ENCODE assay signal across 10 cellular contexts in genomic region chr9:98142182-98142924, GRCh38. TPM values are rescaled to one million over a fixed set of nuclear protein-coding genes. Genes with fewer than 3 reads are reported as not detected.
DNase-seq lines count a peak whose midpoint lies in the region; ATAC-seq and TF ChIP-seq lines count a peak whose summit lies in the region.
"Had no signal": no experiment of that assay in that cellular context is flagged by ENCODE, and none has a peak within 500 bp of the region (broad histone marks: within the 10 kb centered on the region; RNA-seq: fewer than 3 reads in every experiment).

No MANE protein-coding gene starts in this region.

- no peak overlapping the region for H3K27ac ChIP-seq in body of pancreas
- peak overlapping the region; percentile 40 to 58 for H3K27ac ChIP-seq in liver (ENCODE audit: low read depth in 1 of 2, low read length in 2 of 2)
- H3K27ac ChIP-seq in transverse colon = peak overlapping the region; percentile 83 to 91 (median 85)

- H3K9me3 ChIP-seq in body of pancreas (no peaks in the 10 kb centered on the region), liver (ENCODE audit: control insufficient read depth in 4 of 4, low read length in 3 of 4) (no peaks in the 10 kb centered on the region), transverse colon (no peaks in the 10 kb centered on the region)

- H3K4me1 ChIP-seq in body of pancreas = peaks cover 14% of the 10 kb centered on the region
- peaks cover 12 to 46% (median 36%) of the 10 kb centered on the region in 4 donors for H3K4me1 ChIP-seq in liver (ENCODE audit: control insufficient read depth in 4 of 4, insufficient read depth in 4 of 4, low read length in 3 of 4)
- H3K4me1 ChIP-seq in transverse colon = peaks cover 28 to 52% (median 37%) of the 10 kb centered on the region in 4 donors

- peak; percentile 16 for ATAC-seq in body of pancreas
- ATAC-seq in GM21390 (IDR thresholded peaks at IDR 0.05; ENCODE audit: unreplicated experiment) = no peak
- ATAC-seq in HG03135 (IDR thresholded peaks at IDR 0.05; ENCODE audit: unreplicated experiment) = no peak

- DNase-seq in NOMO-1 treated with DMSO at 0.1 percent for 48 hours (lab: John Stamatoyannopoulos, UW; ENCODE audit: unreplicated experiment) (peak; percentile 2), NOMO-1 treated with dmso at 0.1 percent for 144 hours (lab: John Stamatoyannopoulos, UW; ENCODE audit: unreplicated experiment) (no peak), body of pancreas (peak; percentile 14 to 44 (median 22)), transverse colon (peak; percentile 93), posterior vena cava (ENCODE audit: low spot score) (no peak)
- DNase-seq: 8988T, DMS79 had no signal

- no peaks in the 10 kb centered on the region for H3K36me3 ChIP-seq in body of pancreas (replicated peaks in 1 of 2; ENCODE audit: insufficient read depth in 1 of 2, low read depth in 2 of 2)
- no peaks in the 10 kb centered on the region for H3K36me3 ChIP-seq in liver (ENCODE audit: control insufficient read depth in 4 of 4, insufficient read depth in 3 of 4, low read depth in 1 of 4, low read length in 3 of 4)
- H3K36me3 ChIP-seq in transverse colon = no peaks in the 10 kb centered on the region

- H3K9ac ChIP-seq in liver (ENCODE audit: low read depth in 1 of 2, low read length in 2 of 2) = no peak overlapping the region

- H3K27me3 ChIP-seq in body of pancreas (no peaks in the 10 kb centered on the region), liver (ENCODE audit: control insufficient read depth in 4 of 4, insufficient read depth in 4 of 4, low read length in 3 of 4) (no peaks in the 10 kb centered on the region), transverse colon (no peaks in the 10 kb centered on the region)

- TF ChIP-seq EP300 in transverse colon (IDR thresholded peaks at IDR 0.05; ENCODE audit: low read depth) = peak; percentile 27

- TF ChIP-seq RAD21 in liver (IDR thresholded peaks at IDR 0.05) = peak; percentile 47 to 61

- WGBS in body of pancreas, 2 donors = 69 to 84% methylated on average over 12 of the region's 13 CpGs
- 38% methylated on average over 13 of the region's 13 CpGs for WGBS in liver
- WGBS in transverse colon (ENCODE audit: low coverage in 1 of 2), 2 donors = 40 to 42% methylated on average over 4 to 13 of the region's 13 CpGs

- TF ChIP-seq CTCF in body of pancreas (IDR thresholded peaks at IDR 0.05) (no peak), liver (IDR thresholded peaks at IDR 0.05; ENCODE audit: low read depth, low read length, missing input control) (no peak), transverse colon (IDR thresholded peaks at IDR 0.05) (peak in 1 of 5 experiments; percentile 36)

- intact Hi-C loops in body of pancreas (cut with DNase I) = no loop called here
- intact Hi-C loops in transverse colon (cut with DNase I; ENCODE audit: low total_unique reads) = no loop called here
- intact Hi-C loops in posterior vena cava (cut with DNase I) = loop anchor here in 1 of 2 donors (5.0 kb wide), 1 partner anchor 1085 kb away; no protein-coding TSS in a partner anchor

- in situ Hi-C loops in transverse colon (cut with MboI; ENCODE audit: low pct_ligation_motif_present in 1 of 4, low pct_unique_long_range_greater_than_20kb in 1 of 4, low sequenced_read_pairs in 3 of 4) = no loop called here

- no peak for TF ChIP-seq POLR2A in body of pancreas (IDR thresholded peaks at IDR 0.05)
- peak; percentile 41 for TF ChIP-seq POLR2A in transverse colon (IDR thresholded peaks at IDR 0.05)

- no peak overlapping the region for H3K4me3 ChIP-seq in body of pancreas
- H3K4me3 ChIP-seq in liver (ENCODE audit: low read depth in 1 of 3, low read length in 3 of 3) = no peak overlapping the region
- H3K4me3 ChIP-seq in transverse colon = no peak overlapping the region

TF ChIP-seq in liver, 16 proteins besides CTCF, POLR2A, EP300 and RAD21:
- no peak for TF ChIP-seq TAF1 (conservative IDR thresholded peaks at IDR 0.05)
- TF ChIP-seq NR2F2 (IDR thresholded peaks at IDR 0.05) = peak; percentile 99
- peak; percentile 31 for TF ChIP-seq FOXA2 (IDR thresholded peaks at IDR 0.05)
- TF ChIP-seq ZBTB33 (IDR thresholded peaks at IDR 0.05) = no peak
- peak; percentile 97 for TF ChIP-seq HNF4A (conservative IDR thresholded peaks at IDR 0.05)
- TF ChIP-seq YY1 (IDR thresholded peaks at IDR 0.05) = peak; percentile 58
- TF ChIP-seq SP1 (IDR thresholded peaks at IDR 0.05) = peak; percentile 96
- peak; percentile 76 to 81 for TF ChIP-seq JUND (IDR thresholded peaks at IDR 0.05)
- TF ChIP-seq FOXA1 (IDR thresholded peaks at IDR 0.05) = peak; percentile 64
- peak; percentile 62 for TF ChIP-seq ATF3 (IDR thresholded peaks at IDR 0.05)
- TF ChIP-seq HNF4G (IDR thresholded peaks at IDR 0.05) = peak; percentile 94
- TF ChIP-seq GABPA (IDR thresholded peaks at IDR 0.05 in 1 of 2, conservative IDR thresholded peaks at IDR 0.05 in 1 of 2) = peak; percentile 55 to 86
- peak; percentile 93 to 95 for TF ChIP-seq RXRA (IDR thresholded peaks at IDR 0.05)
- peak; percentile 98 for TF ChIP-seq MAX (IDR thresholded peaks at IDR 0.05)
- TF ChIP-seq REST (IDR thresholded peaks at IDR 0.05) = peak; percentile 65
- peak; percentile 59 to 87 for TF ChIP-seq EGR1 (IDR thresholded peaks at IDR 0.05; ENCODE audit: low read depth in 2 of 2)
TF ChIP-seq in liver: peak in this region for 14.

RNA-seq across cellular contexts. Expression of gene TRIM14, which starts 23.3 kb away (rescaled TPM):
- total RNA-seq in body of pancreas = 1 to 10 TPM; 2.1 to 4.9 TPM
- 10 to 100 TPM; 15.2 to 19.9 TPM for total RNA-seq in liver
- polyA plus RNA-seq in liver = 10 to 100 TPM; 15.6 to 22.0 TPM
- 10 to 100 TPM; 28.7 to 58.7 (median 53.8) TPM for total RNA-seq in transverse colon
- total RNA-seq in posterior vena cava = 10 to 100 TPM in 1 of 2 donors, 1 to 10 TPM in 1; 4.9 to 11.8 TPM

RNA-seq across cellular contexts. Expression of gene CORO2A, which starts 50.1 kb away (rescaled TPM):
- total RNA-seq in body of pancreas (1 to 10 TPM in 1 of 2 donors, under 1 TPM in 1; 0.66 to 1.3 TPM), liver (1 to 10 TPM; 1.3 to 2.8 TPM), transverse colon (10 to 100 TPM in 3 of 4 donors, 1 to 10 TPM in 1; 10.0 to 59.1 (median 47.1) TPM), posterior vena cava (1 to 10 TPM in 1 of 2 donors, under 1 TPM in 1; 0.95 to 1.2 TPM)
- polyA plus RNA-seq in liver = 1 to 10 TPM; 1.2 to 1.5 TPM

Comparison
In these comparisons a context has a peak if more than half of its experiments do, and no peak if none do; other contexts are left out.
1. DNase-seq: peak in NOMO-1 treated with DMSO at 0.1 percent for 48 hours (single experiment), body of pancreas (4 of 4) and transverse colon (single experiment); none in NOMO-1 treated with dmso at 0.1 percent for 144 hours (single experiment) and posterior vena cava (single experiment).
2. H3K27ac ChIP-seq: peak in liver (2 of 2) and transverse colon (4 of 4); none in body of pancreas (0 of 4).